In the genomic region with DNA sequence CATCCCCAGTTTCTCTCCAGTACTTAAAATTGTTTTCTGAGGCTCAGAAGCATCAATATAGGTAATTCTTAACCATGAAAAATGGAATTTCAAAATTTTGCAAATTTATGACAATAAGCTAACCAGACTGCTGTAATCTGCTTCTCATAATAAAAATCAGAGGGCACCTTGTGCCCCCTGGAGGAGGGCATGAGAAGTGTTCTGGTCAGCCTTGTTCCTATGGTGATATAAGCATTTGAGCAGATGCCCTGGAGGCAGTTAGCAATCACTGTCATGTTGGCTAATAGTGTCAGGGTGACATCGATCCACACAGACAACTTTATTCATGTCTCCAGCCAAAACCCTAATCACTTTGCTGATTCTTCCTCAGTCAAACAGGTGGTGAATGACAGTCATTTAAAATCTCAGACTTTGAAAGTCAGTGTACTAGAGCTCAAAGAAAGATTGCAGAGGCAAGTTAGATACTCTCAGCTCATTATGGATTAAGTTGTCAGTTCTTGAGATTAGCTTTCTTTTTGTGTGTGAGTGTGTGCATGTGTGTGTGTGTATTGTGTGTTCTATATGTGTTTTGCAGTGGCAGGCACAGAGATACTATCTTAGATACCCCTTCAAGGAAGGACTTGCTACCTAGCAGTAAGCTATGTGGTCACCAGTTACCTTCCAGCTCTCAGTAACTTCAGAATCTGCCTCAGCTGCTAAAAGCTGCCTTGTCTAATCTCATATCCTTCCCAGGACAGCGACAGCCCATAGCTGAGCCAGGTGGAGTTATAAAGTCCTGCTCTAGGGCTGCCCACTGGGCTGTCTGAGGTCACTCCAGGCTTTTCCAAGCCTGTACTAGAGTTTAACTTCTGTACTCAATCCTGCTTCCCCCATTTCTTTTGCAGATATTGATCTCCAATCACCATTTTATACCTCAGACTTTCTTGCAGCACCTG, we compare ENCODE assay signal across 1 cellular context.
TF ChIP-seq lines count a peak whose summit lies in the region.

No MANE protein-coding gene starts in this region.

TF ChIP-seq in GM12878, 131 proteins besides CTCF, POLR2A, EP300 and RAD21:
- TF ChIP-seq BMI1 (IDR thresholded peaks at IDR 0.05; ENCODE audit: borderline replicate concordance) (no peak), ZNF24 (IDR thresholded peaks at IDR 0.05) (no peak), MYB (IDR thresholded peaks at IDR 0.05; ENCODE audit: borderline replicate concordance, low read depth, low read length) (no peak), MTA2 (IDR thresholded peaks at IDR 0.05; ENCODE audit: low read depth) (no peak), SPI1 (IDR thresholded peaks at IDR 0.05; ENCODE audit: borderline replicate concordance, insufficient read depth, low read depth, low read length) (no peak), BRCA1 (IDR thresholded peaks at IDR 0.05; ENCODE audit: low read depth, low read length) (no peak), NR2C1 (IDR thresholded peaks at IDR 0.05) (no peak), ZNF274 (IDR thresholded peaks at IDR 0.05; ENCODE audit: insufficient read depth, insufficient read length) (no peak), STAT1 (conservative IDR thresholded peaks at IDR 0.05) (no peak)
- TF ChIP-seq, protein P1, sequence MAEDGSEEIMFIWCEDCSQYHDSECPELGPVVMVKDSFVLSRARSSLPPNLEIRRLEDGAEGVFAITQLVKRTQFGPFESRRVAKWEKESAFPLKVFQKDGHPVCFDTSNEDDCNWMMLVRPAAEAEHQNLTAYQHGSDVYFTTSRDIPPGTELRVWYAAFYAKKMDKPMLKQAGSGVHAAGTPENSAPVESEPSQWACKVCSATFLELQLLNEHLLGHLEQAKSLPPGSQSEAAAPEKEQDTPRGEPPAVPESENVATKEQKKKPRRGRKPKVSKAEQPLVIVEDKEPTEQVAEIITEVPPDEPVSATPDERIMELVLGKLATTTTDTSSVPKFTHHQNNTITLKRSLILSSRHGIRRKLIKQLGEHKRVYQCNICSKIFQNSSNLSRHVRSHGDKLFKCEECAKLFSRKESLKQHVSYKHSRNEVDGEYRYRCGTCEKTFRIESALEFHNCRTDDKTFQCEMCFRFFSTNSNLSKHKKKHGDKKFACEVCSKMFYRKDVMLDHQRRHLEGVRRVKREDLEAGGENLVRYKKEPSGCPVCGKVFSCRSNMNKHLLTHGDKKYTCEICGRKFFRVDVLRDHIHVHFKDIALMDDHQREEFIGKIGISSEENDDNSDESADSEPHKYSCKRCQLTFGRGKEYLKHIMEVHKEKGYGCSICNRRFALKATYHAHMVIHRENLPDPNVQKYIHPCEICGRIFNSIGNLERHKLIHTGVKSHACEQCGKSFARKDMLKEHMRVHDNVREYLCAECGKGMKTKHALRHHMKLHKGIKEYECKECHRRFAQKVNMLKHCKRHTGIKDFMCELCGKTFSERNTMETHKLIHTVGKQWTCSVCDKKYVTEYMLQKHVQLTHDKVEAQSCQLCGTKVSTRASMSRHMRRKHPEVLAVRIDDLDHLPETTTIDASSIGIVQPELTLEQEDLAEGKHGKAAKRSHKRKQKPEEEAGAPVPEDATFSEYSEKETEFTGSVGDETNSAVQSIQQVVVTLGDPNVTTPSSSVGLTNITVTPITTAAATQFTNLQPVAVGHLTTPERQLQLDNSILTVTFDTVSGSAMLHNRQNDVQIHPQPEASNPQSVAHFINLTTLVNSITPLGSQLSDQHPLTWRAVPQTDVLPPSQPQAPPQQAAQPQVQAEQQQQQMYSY (CRISPR knock-in tag; IDR thresholded peaks at IDR 0.05), result no peak
